Comparison of ENCODE assay signal across 1 cellular context in genomic region chr7:139183878-139184338, GRCh38.
TF ChIP-seq lines count a peak whose summit lies in the region.

No MANE protein-coding gene starts in this region.

TF ChIP-seq in H1, 55 proteins besides CTCF, POLR2A, EP300 and RAD21 (continued from another document):
- TF ChIP-seq CHD7 (IDR thresholded peaks at IDR 0.05; ENCODE audit: insufficient replicate concordance, low read length): no peak
- no peak for TF ChIP-seq BRCA1 (IDR thresholded peaks at IDR 0.05; ENCODE audit: low read depth, low read length)
- no peak for TF ChIP-seq SIN3A (conservative IDR thresholded peaks at IDR 0.05 in 1 of 2, IDR thresholded peaks at IDR 0.05 in 1 of 2; ENCODE audit: low read depth in 1 of 2, low read length in 2 of 2)
- no peak for TF ChIP-seq RBBP5 (IDR thresholded peaks at IDR 0.05; ENCODE audit: borderline replicate concordance, low read depth, low read length)
- TF ChIP-seq SP1 (IDR thresholded peaks at IDR 0.05; ENCODE audit: low read depth, low read length): no peak
- TF ChIP-seq SUZ12 (IDR thresholded peaks at IDR 0.05; ENCODE audit: low read length): no peak
